29 cellular contexts compared by ENCODE assay signal in the genomic region with DNA sequence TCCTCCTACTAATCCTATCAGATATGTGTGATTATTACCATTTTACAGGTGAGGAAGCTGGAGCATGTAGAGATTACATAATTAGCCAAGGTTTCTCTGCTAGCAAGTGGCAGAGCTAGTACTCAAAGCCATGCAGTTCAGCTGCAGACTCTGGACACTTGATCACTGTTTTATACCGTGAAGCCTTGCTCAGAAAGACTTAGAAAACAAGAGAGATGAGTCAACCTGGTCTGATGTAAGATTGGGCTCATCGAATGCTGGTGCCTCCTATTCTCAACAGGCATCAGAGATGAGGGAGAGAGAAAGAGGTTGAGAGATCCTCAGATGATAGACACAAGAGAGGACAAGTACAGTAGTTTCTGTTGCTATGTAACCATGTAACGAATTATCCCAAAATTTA. TPM values are rescaled to one million over a fixed set of nuclear protein-coding genes. Genes with fewer than 3 reads are reported as not detected.
DNase-seq lines count a peak whose midpoint lies in the region; ATAC-seq, FAIRE-seq and TF ChIP-seq lines count a peak whose summit lies in the region.
"Had no signal": no experiment of that assay in that cellular context is flagged by ENCODE, and none has a peak within 500 bp of the region (broad histone marks: within the 10 kb centered on the region; RNA-seq: fewer than 3 reads in every experiment).

No MANE protein-coding gene starts in this region.

- H3K79me2 ChIP-seq in keratinocyte (ENCODE audit: control insufficient read depth, insufficient read depth, low read length) = no peaks in the 10 kb centered on the region

- no peak overlapping the region for H3K27ac ChIP-seq in keratinocyte (ENCODE audit: control insufficient read depth, insufficient read depth, low read length)
- H3K27ac ChIP-seq: BLaER1 treated with 17β-estradiol and CSF1 and Interleukin-3, amounts not matched to agents 10 nM and 100 nM; ovary; RWPE1; spleen had no signal

- DNase-seq in AG10803 (ENCODE audit: low read depth) (peak; percentile 58), LHCN-M2 (ENCODE audit: low read depth) (peak; percentile 29), epithelial cell of esophagus (ENCODE audit: low read depth) (peak; percentile 47), keratinocyte (ENCODE audit: low read depth, low spot score) (no peak), GM19239 (ENCODE audit: insufficient read length, low spot score) (no peak)
- DNase-seq: activated CD4-positive, alpha-beta T cell treated with anti-CD3 and anti-CD28 coated beads for 1 hour; activated CD8-positive, alpha-beta T cell treated with anti-CD3 and anti-CD28 coated beads for 36 hours; aorta; caudate nucleus; COR-L47; dermis blood vessel endothelial cell; heart right ventricle; KBM-7; NCI-H1436 treated with DMSO at 0.1 percent for 48 hours; NCI-H2107; NCI-H774; nephron progenitor cell; ovary; spleen; transverse colon had no signal

- H4K20me1 ChIP-seq in keratinocyte (ENCODE audit: control insufficient read depth, extremely low read depth, insufficient read depth, low read length) = no peaks in the 10 kb centered on the region
- H4K20me1 ChIP-seq: BLaER1 treated with 17β-estradiol and CSF1 and Interleukin-3, amounts not matched to agents 10 nM and 100 nM had no signal

- H3K9me3 ChIP-seq in keratinocyte (ENCODE audit: control insufficient read depth, low read depth, low read length) = no peaks in the 10 kb centered on the region
- H3K9me3 ChIP-seq: BLaER1 treated with 17β-estradiol and CSF1 and Interleukin-3, amounts not matched to agents 10 nM and 100 nM; heart right ventricle; ovary; spleen; transverse colon had no signal

- H3K4me2 ChIP-seq in keratinocyte (ENCODE audit: control insufficient read depth, extremely low read depth, insufficient read depth, low read depth, low read length) = no peak overlapping the region
- H3K4me2 ChIP-seq: BLaER1 treated with 17β-estradiol and CSF1 and Interleukin-3, amounts not matched to agents 10 nM and 100 nM had no signal

- no peak for TF ChIP-seq CTCF in AG10803 (conservative IDR thresholded peaks at IDR 0.05; ENCODE audit: low read length)
- no peak for TF ChIP-seq CTCF in epithelial cell of esophagus (IDR thresholded peaks at IDR 0.05; ENCODE audit: insufficient read depth, low read depth, low read length, missing control alignments)
- TF ChIP-seq CTCF in keratinocyte (optimal IDR thresholded peaks at IDR 0.05 in 1 of 3, IDR thresholded peaks at IDR 0.05 in 1 of 3, conservative IDR thresholded peaks at IDR 0.05 in 1 of 3; ENCODE audit: extremely low read depth in 1 of 3, insufficient read depth in 2 of 3, low read length in 3 of 3) = no peak

- no peak overlapping the region for H2AFZ ChIP-seq in keratinocyte (ENCODE audit: control insufficient read depth, low read length)

- no peaks in the 10 kb centered on the region for H3K36me3 ChIP-seq in keratinocyte (ENCODE audit: control insufficient read depth in 2 of 2, extremely low read depth in 1 of 2, insufficient read depth in 2 of 2, low read length in 2 of 2)
- H3K36me3 ChIP-seq: BLaER1 treated with 17β-estradiol and CSF1 and Interleukin-3, amounts not matched to agents 10 nM and 100 nM; heart right ventricle; ovary; spleen; transverse colon had no signal

- no peaks in the 10 kb centered on the region for H3K9me1 ChIP-seq in keratinocyte (ENCODE audit: control insufficient read depth, extremely low read depth, insufficient read depth, low read length)

- dilution Hi-C loops in keratinocyte (cut with MboI; ENCODE audit: extremely low pct_ligation_motif_present, low sequenced_read_pairs) = no loop called here

- no peak for TF ChIP-seq POLR2A in GM18505 (IDR thresholded peaks at IDR 0.05; ENCODE audit: borderline replicate concordance, extremely low read depth, insufficient read depth, insufficient read length)

- H3K4me3 ChIP-seq in AG10803 (ENCODE audit: low read length) = no peak overlapping the region
- H3K4me3 ChIP-seq in epithelial cell of esophagus (ENCODE audit: low read length) = no peak overlapping the region
- H3K4me3 ChIP-seq in keratinocyte (ENCODE audit: control insufficient read depth in 2 of 3, extremely low read depth in 1 of 3, insufficient read depth in 2 of 3, low read depth in 1 of 3, low read length in 3 of 3) = no peak overlapping the region
- H3K4me3 ChIP-seq: BLaER1 treated with 17β-estradiol and CSF1 and Interleukin-3, amounts not matched to agents 10 nM and 100 nM; heart right ventricle; lung; ovary; spleen; transverse colon had no signal

- FAIRE-seq in keratinocyte (lab: Jason Lieb, UNC) (peak; percentile 13), GM19239 (lab: Jason Lieb, UNC) (no peak)
- FAIRE-seq: endometrium had no signal

- ATAC-seq in GM18505 (IDR thresholded peaks at IDR 0.05; ENCODE audit: unreplicated experiment) (no peak), HG03108 (IDR thresholded peaks at IDR 0.05; ENCODE audit: unreplicated experiment) (no peak), GM21528 (IDR thresholded peaks at IDR 0.05; ENCODE audit: low FRiP score, unreplicated experiment) (no peak)
- ATAC-seq: activated CD8-positive, alpha-beta T cell treated with anti-CD3 and anti-CD28 coated beads for 36 hours; activated naive CD4-positive, alpha-beta T cell treated with anti-CD3 and anti-CD28 coated beads, Interleukin-2, amount 50 U/mL, for 72 hours; HCT116 had no signal

- no peaks in the 10 kb centered on the region for H3K27me3 ChIP-seq in keratinocyte (ENCODE audit: control insufficient read depth, extremely low read depth, insufficient read depth, low read length)
- H3K27me3 ChIP-seq: BLaER1 treated with 17β-estradiol and CSF1 and Interleukin-3, amounts not matched to agents 10 nM and 100 nM; heart right ventricle; ovary; transverse colon had no signal

- H3K9ac ChIP-seq in keratinocyte (ENCODE audit: control insufficient read depth, extremely low read depth, insufficient read depth, low read length) = no peak overlapping the region
- H3K9ac ChIP-seq: BLaER1 treated with 17β-estradiol and CSF1 and Interleukin-3, amounts not matched to agents 10 nM and 100 nM had no signal

- H3K4me1 ChIP-seq in keratinocyte (ENCODE audit: control insufficient read depth, extremely low read depth, insufficient read depth, low read length) = no peaks in the 10 kb centered on the region
- H3K4me1 ChIP-seq: spleen had no signal

RNA-seq across cellular contexts. Expression of gene PDE5A, which starts 19.0 kb away (rescaled TPM):
- total RNA-seq in LHCN-M2 (2014; rRNA removed) = 1.6 TPM in 2 replicates
- 1.2 TPM for polyA plus RNA-seq in LHCN-M2 (2012)
- polyA plus RNA-seq in keratinocyte = 2.1 to 3.6 TPM (median 3.6 TPM) in 3 replicates
- polyA plus RNA-seq in keratinocyte (2011; ENCODE audit: low read depth) = 1.7 TPM
- polyA plus RNA-seq in keratinocyte (2011; cell fraction: cytosol; rRNA removed) = 1.8 and 3.6 TPM in 2 replicates
- 5.5 and 6.3 TPM in 2 replicates for polyA plus RNA-seq in keratinocyte (2011; cell fraction: nucleus; rRNA removed)
- polyA plus RNA-seq in keratinocyte (2012; ENCODE audit: low replicate concordance) = 1.4 and 2.0 TPM in 2 replicates
- 4.6 to 12.2 TPM (median 5.7 TPM) in 3 replicates for polyA minus RNA-seq in keratinocyte
- 8.1 TPM for polyA minus RNA-seq in keratinocyte (2011; cell fraction: cytosol; rRNA and poly(A)+ RNA removed)
- polyA minus RNA-seq in keratinocyte (2011; cell fraction: nucleus; rRNA and poly(A)+ RNA removed) = 8.3 and 16.2 TPM in 2 replicates

Comparison
In these comparisons a context has a peak if more than half of its experiments do, and no peak if none do; other contexts are left out.
1. DNase-seq: peak in AG10803 (single experiment), LHCN-M2 (single experiment) and epithelial cell of esophagus (single experiment); none in keratinocyte (single experiment) and GM19239 (single experiment).